In the genomic region with DNA sequence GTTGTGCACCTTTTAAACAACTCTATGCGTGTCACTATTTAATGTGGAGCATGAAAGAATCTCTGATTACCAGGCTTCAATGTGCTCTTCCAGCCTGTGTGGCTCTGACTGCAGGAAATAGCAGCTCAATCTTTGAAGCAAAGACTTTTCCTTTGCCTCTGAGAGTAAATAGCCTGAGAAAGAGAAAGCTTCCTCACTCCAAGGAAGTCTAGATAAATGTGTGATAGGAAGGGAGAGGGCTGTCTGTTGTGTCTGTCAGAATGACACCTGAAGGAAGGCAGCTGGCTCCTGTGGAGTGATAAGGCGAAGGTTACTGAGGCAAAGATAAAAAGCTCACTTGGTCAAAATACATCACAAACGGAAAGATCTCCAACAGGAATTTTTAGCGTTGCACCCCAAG, we compare ENCODE assay signal across 1 cellular context.
TF ChIP-seq lines count a peak whose summit lies in the region.

No MANE protein-coding gene starts in this region.

TF ChIP-seq in HepG2, 621 proteins besides CTCF, POLR2A, EP300 and RAD21:
- TF ChIP-seq, protein P1, sequence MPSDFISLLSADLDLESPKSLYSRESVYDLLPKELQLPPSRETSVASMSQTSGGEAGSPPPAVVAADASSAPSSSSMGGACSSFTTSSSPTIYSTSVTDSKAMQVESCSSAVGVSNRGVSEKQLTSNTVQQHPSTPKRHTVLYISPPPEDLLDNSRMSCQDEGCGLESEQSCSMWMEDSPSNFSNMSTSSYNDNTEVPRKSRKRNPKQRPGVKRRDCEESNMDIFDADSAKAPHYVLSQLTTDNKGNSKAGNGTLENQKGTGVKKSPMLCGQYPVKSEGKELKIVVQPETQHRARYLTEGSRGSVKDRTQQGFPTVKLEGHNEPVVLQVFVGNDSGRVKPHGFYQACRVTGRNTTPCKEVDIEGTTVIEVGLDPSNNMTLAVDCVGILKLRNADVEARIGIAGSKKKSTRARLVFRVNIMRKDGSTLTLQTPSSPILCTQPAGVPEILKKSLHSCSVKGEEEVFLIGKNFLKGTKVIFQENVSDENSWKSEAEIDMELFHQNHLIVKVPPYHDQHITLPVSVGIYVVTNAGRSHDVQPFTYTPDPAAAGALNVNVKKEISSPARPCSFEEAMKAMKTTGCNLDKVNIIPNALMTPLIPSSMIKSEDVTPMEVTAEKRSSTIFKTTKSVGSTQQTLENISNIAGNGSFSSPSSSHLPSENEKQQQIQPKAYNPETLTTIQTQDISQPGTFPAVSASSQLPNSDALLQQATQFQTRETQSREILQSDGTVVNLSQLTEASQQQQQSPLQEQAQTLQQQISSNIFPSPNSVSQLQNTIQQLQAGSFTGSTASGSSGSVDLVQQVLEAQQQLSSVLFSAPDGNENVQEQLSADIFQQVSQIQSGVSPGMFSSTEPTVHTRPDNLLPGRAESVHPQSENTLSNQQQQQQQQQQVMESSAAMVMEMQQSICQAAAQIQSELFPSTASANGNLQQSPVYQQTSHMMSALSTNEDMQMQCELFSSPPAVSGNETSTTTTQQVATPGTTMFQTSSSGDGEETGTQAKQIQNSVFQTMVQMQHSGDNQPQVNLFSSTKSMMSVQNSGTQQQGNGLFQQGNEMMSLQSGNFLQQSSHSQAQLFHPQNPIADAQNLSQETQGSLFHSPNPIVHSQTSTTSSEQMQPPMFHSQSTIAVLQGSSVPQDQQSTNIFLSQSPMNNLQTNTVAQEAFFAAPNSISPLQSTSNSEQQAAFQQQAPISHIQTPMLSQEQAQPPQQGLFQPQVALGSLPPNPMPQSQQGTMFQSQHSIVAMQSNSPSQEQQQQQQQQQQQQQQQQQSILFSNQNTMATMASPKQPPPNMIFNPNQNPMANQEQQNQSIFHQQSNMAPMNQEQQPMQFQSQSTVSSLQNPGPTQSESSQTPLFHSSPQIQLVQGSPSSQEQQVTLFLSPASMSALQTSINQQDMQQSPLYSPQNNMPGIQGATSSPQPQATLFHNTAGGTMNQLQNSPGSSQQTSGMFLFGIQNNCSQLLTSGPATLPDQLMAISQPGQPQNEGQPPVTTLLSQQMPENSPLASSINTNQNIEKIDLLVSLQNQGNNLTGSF (CRISPR knock-in tag; IDR thresholded peaks at IDR 0.05), result no peak
- TF ChIP-seq YY1 (IDR thresholded peaks at IDR 0.05; ENCODE audit: insufficient read depth, insufficient replicate concordance, low read depth, low read length) (no peak), GTF3A (CRISPR knock-in tag; conservative IDR thresholded peaks at IDR 0.05) (no peak), ZNF3 (CRISPR knock-in tag; IDR thresholded peaks at IDR 0.05) (no peak), ZNF230 (CRISPR knock-in tag; IDR thresholded peaks at IDR 0.05) (no peak), PHB2 (IDR thresholded peaks at IDR 0.05; ENCODE audit: partially characterized antibody) (no peak), PITX1 (CRISPR knock-in tag; IDR thresholded peaks at IDR 0.05) (no peak), HINFP (CRISPR knock-in tag; IDR thresholded peaks at IDR 0.05; ENCODE audit: low read depth) (no peak), HOXA5 (CRISPR knock-in tag; IDR thresholded peaks at IDR 0.05) (no peak), TBP (CRISPR knock-in tag; IDR thresholded peaks at IDR 0.05) (no peak), HBP1 (CRISPR knock-in tag; IDR thresholded peaks at IDR 0.05; ENCODE audit: low read depth) (no peak), MED13 (CRISPR knock-in tag; IDR thresholded peaks at IDR 0.05) (no peak), ZFP41 (CRISPR knock-in tag; IDR thresholded peaks at IDR 0.05; ENCODE audit: borderline replicate concordance) (no peak), MEF2D (CRISPR knock-in tag; IDR thresholded peaks at IDR 0.05) (no peak)
